In the genomic region with DNA sequence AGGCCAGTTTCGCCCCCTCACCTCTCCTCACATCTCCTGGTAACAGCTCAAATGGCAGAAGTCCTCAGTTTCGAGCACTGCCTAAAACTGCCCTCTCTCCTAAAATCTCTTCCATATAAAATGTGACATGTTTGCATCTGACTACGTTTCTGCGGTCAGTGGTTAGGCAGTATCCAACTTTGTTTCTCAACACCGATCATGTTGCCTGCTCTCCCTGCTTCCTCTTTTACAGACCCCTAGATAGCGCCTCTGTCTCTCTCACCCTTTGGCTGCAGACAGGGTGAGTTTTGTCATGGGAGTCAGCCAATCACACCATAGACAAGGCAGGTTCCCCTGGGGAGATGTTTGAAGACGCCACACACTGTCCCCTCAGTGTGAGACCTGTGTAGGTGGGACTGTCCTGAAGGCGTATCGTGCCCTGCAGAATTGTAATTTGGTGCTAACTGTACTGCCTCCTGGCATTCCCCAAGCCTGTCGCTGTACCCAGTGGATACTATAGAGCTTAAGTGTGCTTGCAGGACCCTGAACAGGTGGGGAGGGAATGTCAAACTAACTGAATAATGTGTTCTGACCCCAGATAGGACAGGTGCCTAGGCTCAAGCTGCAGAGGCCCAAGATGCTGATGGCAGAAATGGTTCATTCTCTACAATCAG, we compare ENCODE assay signal across 8 cellular contexts. TPM values are rescaled to one million over a fixed set of nuclear protein-coding genes. Genes with fewer than 3 reads are reported as not detected.
DNase-seq lines count a peak whose midpoint lies in the region; ATAC-seq, FAIRE-seq and TF ChIP-seq lines count a peak whose summit lies in the region.

No MANE protein-coding gene starts in this region.

- H4K20me1 ChIP-seq in BLaER1 = peaks cover 15% of the 10 kb centered on the region

- peaks cover 24% of the 10 kb centered on the region for H3K36me3 ChIP-seq in BLaER1
- H3K36me3 ChIP-seq in kidney (ENCODE audit: control insufficient read depth in 1 of 2, insufficient read depth in 2 of 2, low read length in 2 of 2) = peaks cover 1 to 3% of the 10 kb centered on the region in 2 donors
- H3K36me3 ChIP-seq in subcutaneous abdominal adipose tissue (ENCODE audit: control insufficient read depth in 5 of 5, insufficient read depth in 5 of 5, low read length in 5 of 5) = peaks cover 5 to 20% (median 10%) of the 10 kb centered on the region in 5 donors

- H3K9me3 ChIP-seq in BLaER1 (no peaks in the 10 kb centered on the region), kidney (ENCODE audit: control insufficient read depth in 1 of 2, low read length in 2 of 2) (no peaks in the 10 kb centered on the region), subcutaneous abdominal adipose tissue (ENCODE audit: control insufficient read depth in 5 of 5, low read length in 5 of 5) (no peaks in the 10 kb centered on the region)

- peak; percentile 60 for ATAC-seq in GM19452 (IDR thresholded peaks at IDR 0.05; ENCODE audit: unreplicated experiment)
- peak; percentile 35 for ATAC-seq in HG03558 (IDR thresholded peaks at IDR 0.05; ENCODE audit: extremely low read depth, unreplicated experiment)

- H3K9ac ChIP-seq in BLaER1 (peak overlapping the region; percentile 89), kidney (ENCODE audit: low read length in 2 of 2) (peak overlapping the region; percentile 34 to 91), subcutaneous abdominal adipose tissue (ENCODE audit: low read length in 5 of 5) (peak overlapping the region; percentile 82 to 95 (median 94))

- H3K27me3 ChIP-seq in BLaER1 = no peaks in the 10 kb centered on the region
- H3K27me3 ChIP-seq in subcutaneous abdominal adipose tissue (ENCODE audit: control insufficient read depth in 5 of 5, insufficient read depth in 4 of 5, low read length in 5 of 5) = no peaks in the 10 kb centered on the region

- no peak for FAIRE-seq in kidney (lab: Jason Lieb, UNC)

- in situ Hi-C loops in astrocyte of the spinal cord (cut with HindIII; ENCODE audit: low sequenced_read_pairs) = no loop called here

- H3K4me2 ChIP-seq in BLaER1 = peak overlapping the region; percentile 96

- peaks cover 52% of the 10 kb centered on the region for H3K4me1 ChIP-seq in BLaER1
- peaks cover 11 to 13% of the 10 kb centered on the region in 2 donors for H3K4me1 ChIP-seq in kidney (ENCODE audit: control insufficient read depth in 1 of 2, insufficient read depth in 1 of 2, low read depth in 1 of 2, low read length in 2 of 2)
- H3K4me1 ChIP-seq in subcutaneous abdominal adipose tissue (ENCODE audit: control insufficient read depth in 5 of 5, insufficient read depth in 5 of 5, low read length in 5 of 5) = peaks cover 9 to 25% (median 18%) of the 10 kb centered on the region in 5 donors

- H3K4me3 ChIP-seq in BLaER1 (peak overlapping the region; percentile 94), astrocyte of the spinal cord (ENCODE audit: low read depth, low read length) (peak overlapping the region; percentile 83), kidney (ENCODE audit: low read length in 2 of 2) (peak overlapping the region; percentile 67 to 70), subcutaneous abdominal adipose tissue (ENCODE audit: low read depth in 1 of 5, low read length in 5 of 5) (peak overlapping the region; percentile 85 to 92 (median 90))

- intact Hi-C loops in kidney (cut with DNase I) = no loop called here

- TF ChIP-seq CTCF in astrocyte of the spinal cord (IDR thresholded peaks at IDR 0.05; ENCODE audit: low read depth, low read length) (no peak), kidney (IDR thresholded peaks at IDR 0.05; ENCODE audit: borderline replicate concordance, extremely low read depth, insufficient read depth) (no peak)

- H3K27ac ChIP-seq in BLaER1 (peak overlapping the region; percentile 90), kidney (ENCODE audit: low read depth in 2 of 2, low read length in 2 of 2) (peak overlapping the region in 1 of 2 donors; percentile 71), subcutaneous abdominal adipose tissue (ENCODE audit: low read depth, low read length) (peak overlapping the region; percentile 84)

- DNase-seq in astrocyte of the spinal cord (ENCODE audit: low read depth, low spot score) = no peak
- DNase-seq in kidney = no peak
- DNase-seq in DMS153 treated with DMSO at 0.1 percent for 48 hours (lab: John Stamatoyannopoulos, UW; ENCODE audit: unreplicated experiment) = no peak
- no peak for DNase-seq in NCI-H1930 (lab: John Stamatoyannopoulos, UW)

RNA-seq across cellular contexts. Expression of gene HEXB, which starts 1.1 kb away (rescaled TPM):
- 113 TPM for total RNA-seq in kidney
- 184 TPM for polyA plus RNA-seq in kidney (ENCODE audit: insufficient read depth, low read depth, low replicate concordance)

RNA-seq across cellular contexts. Expression of gene ENC1, which starts 45.6 kb away (rescaled TPM):
- 7.5 TPM for total RNA-seq in kidney
- polyA plus RNA-seq in kidney (ENCODE audit: insufficient read depth, low read depth, low replicate concordance) = 5.3 TPM
